Comparison of ENCODE assay signal across 8 cellular contexts in the genomic region with DNA sequence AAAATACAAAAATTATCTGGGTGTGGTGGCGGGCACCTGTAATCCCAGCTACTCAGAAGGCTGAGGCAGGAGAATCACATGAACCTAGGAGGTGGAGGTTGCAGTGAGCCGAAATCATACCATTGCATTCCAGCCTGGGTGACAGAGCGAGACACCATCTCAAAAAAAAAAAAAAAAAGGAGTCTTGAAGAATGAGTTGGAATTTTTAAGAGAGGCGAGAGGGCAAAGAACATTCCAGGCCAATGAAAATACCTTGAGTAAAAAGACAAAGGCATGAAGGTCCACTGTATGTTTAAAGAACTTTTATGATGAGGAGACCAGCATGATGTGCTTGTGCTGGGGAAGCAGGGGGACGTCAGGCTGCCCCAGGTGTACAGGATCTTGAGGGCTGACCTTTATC. TPM values are rescaled to one million over a fixed set of nuclear protein-coding genes. Genes with fewer than 3 reads are reported as not detected.
A peak's percentile ranks its signal among the peaks of the same experiment; 100 is the strongest.
DNase-seq lines count a peak whose midpoint lies in the region; ATAC-seq and TF ChIP-seq lines count a peak whose summit lies in the region.
"Not testable (repeated sequence)": the region's sequence is repeated elsewhere in the genome, so short reads cannot be mapped to it uniquely, and the experiment has no call there.

No MANE protein-coding gene starts in this region.

- peak overlapping the region in 1 of 2 experiments; percentile 61; a peak in 1 of 4 replicates for H4K8ac ChIP-seq in IMR-90 (ENCODE audit: low read depth in 2 of 2, low read length in 2 of 2)
- H4K8ac ChIP-seq in mesenchymal stem cell (ENCODE audit: low read length) = not testable (repeated sequence)

- H3K79me2 ChIP-seq in GM23248 (ENCODE audit: insufficient read depth) = peaks cover 45% of the 10 kb centered on the region

- H3K36me3 Mint-ChIP-seq in CD14-positive monocyte (peaks cover 80 to 86% of the 10 kb centered on the region in 2 donors), chondrocyte (ENCODE audit: low read depth) (peaks cover 18% of the 10 kb centered on the region), osteocyte (ENCODE audit: unreplicated experiment) (peaks cover 33% of the 10 kb centered on the region)

- H3K4me1 ChIP-seq in GM23248 (ENCODE audit: insufficient read depth) (peaks cover 58% of the 10 kb centered on the region), IMR-90 (ENCODE audit: control insufficient read depth, insufficient read depth, low read length) (peaks cover 16% of the 10 kb centered on the region), adipocyte (ENCODE audit: control insufficient read depth, insufficient read depth, low read length) (peaks cover 41% of the 10 kb centered on the region), mesenchymal stem cell (ENCODE audit: control insufficient read depth, insufficient read depth, low read depth, low read length) (peaks cover 25% of the 10 kb centered on the region), skeletal muscle satellite cell (ENCODE audit: control insufficient read depth, insufficient read depth, low read length) (peaks cover 15% of the 10 kb centered on the region)

- BruUV-seq in IMR-90 (replicated peaks; lab: Mats Ljungman, UMichigan) = not testable (repeated sequence)

- peak overlapping the region; percentile 63 for H3K27ac ChIP-seq in GM23248
- not testable (repeated sequence) for H3K27ac ChIP-seq in IMR-90 (ENCODE audit: insufficient read depth, low read length); mesenchymal stem cell (ENCODE audit: low read length, poor library complexity, severe bottlenecking)

- H3K4me2 ChIP-seq in GM23248 (ENCODE audit: unreplicated experiment) (peak overlapping the region; percentile 72), skeletal muscle satellite cell (ENCODE audit: low read length) (peak overlapping the region; percentile 12)
- not testable (repeated sequence) for H3K4me2 ChIP-seq in IMR-90 (ENCODE audit: low read depth, low read length); mesenchymal stem cell (ENCODE audit: low read length, poor library complexity, severe bottlenecking)

- peak overlapping the region; percentile 60 for H3K4ac ChIP-seq in IMR-90 (ENCODE audit: low read depth, low read length)
- H3K4ac ChIP-seq in mesenchymal stem cell (ENCODE audit: low read depth in 1 of 2, low read length in 2 of 2) = not testable (repeated sequence)

- peak overlapping the region; percentile 54; the same call in 1 of the 2 replicates for H4K91ac ChIP-seq in IMR-90 (ENCODE audit: insufficient read depth, low read depth, low read length)
- H4K91ac ChIP-seq in mesenchymal stem cell (ENCODE audit: low read length) = not testable (repeated sequence)

- CTCF ChIA-PET in IMR-90 (lab: Yijun Ruan, JAX) = not testable (repeated sequence)

- peaks cover 13% of the 10 kb centered on the region; the same call in 1 of the 2 replicates for H3K36me3 ChIP-seq in GM23248 (ENCODE audit: low read depth)
- peaks cover 46% of the 10 kb centered on the region for H3K36me3 ChIP-seq in IMR-90 (ENCODE audit: control insufficient read depth, insufficient read depth, low read length)
- peaks cover 65% of the 10 kb centered on the region for H3K36me3 ChIP-seq in adipocyte (ENCODE audit: control insufficient read depth, insufficient read depth, low read length, severe bottlenecking)
- H3K36me3 ChIP-seq in mesenchymal stem cell (ENCODE audit: control insufficient read depth in 1 of 2, insufficient read depth in 2 of 2, low read depth in 1 of 2, low read length in 2 of 2) = peaks cover 19 to 72% of the 10 kb centered on the region in 2 experiments
- H3K36me3 ChIP-seq in skeletal muscle satellite cell (ENCODE audit: insufficient read depth, low read length) = peaks cover 56% of the 10 kb centered on the region

- 45 to 60% methylated on average over 4 to 5 of the region's 5 CpGs for WGBS in GM23248 (ENCODE audit: low coverage in 1 of 2, low lambda C conversion rate in 2 of 2, missing lambda C conversion rate in 2 of 2), 2 experiments
- 40% methylated on average over 1 of the region's 5 CpGs; no CpG with 5 or more reads in 1 of the 2 experiments for WGBS in IMR-90 (ENCODE audit: extremely low coverage in 2 of 2, insufficient read length in 1 of 2), 2 experiments
- WGBS in mesenchymal stem cell = 91% methylated on average over 5 of the region's 5 CpGs

- H2AK9ac ChIP-seq in IMR-90 (replicated peaks; ENCODE audit: low read depth, low read length, poor library complexity) = peak overlapping the region; percentile 48

- H3K9me1 ChIP-seq in IMR-90 (ENCODE audit: insufficient read depth, low read length) = peaks cover 12% of the 10 kb centered on the region

- H3K79me1 ChIP-seq in IMR-90 (ENCODE audit: low read depth in 1 of 2, low read length in 2 of 2) (peaks cover 13 to 59% of the 10 kb centered on the region in 2 experiments; a peak in 3 of 4 replicates), mesenchymal stem cell (replicated peaks; ENCODE audit: low read length, poor library complexity, severe bottlenecking) (peaks cover 20% of the 10 kb centered on the region)

- H3K27me3 Mint-ChIP-seq in CD14-positive monocyte (ENCODE audit: low read depth in 3 of 3); chondrocyte (ENCODE audit: low read depth); osteocyte (ENCODE audit: unreplicated experiment): not testable (repeated sequence)

- H3K27ac Mint-ChIP-seq in CD14-positive monocyte (peak overlapping the region; percentile 55 to 88 (median 78)), chondrocyte (ENCODE audit: unreplicated experiment) (peak overlapping the region; percentile 22), osteocyte (ENCODE audit: unreplicated experiment) (peak overlapping the region; percentile 14)

- H3K14ac ChIP-seq in IMR-90 (replicated peaks; ENCODE audit: low read depth, low read length) = peak overlapping the region; percentile 19; the same call in 1 of the 2 replicates
- H3K14ac ChIP-seq in mesenchymal stem cell (ENCODE audit: low read length in 2 of 2) = not testable (repeated sequence)

- in situ Hi-C loops in GM23248 (cut with MboI) = not testable (repeated sequence)
- in situ Hi-C loops in IMR-90 (cut with MboI; ENCODE audit: low sequenced_read_pairs) = loop anchor here (5.0 kb wide), 1 partner anchor 87 kb away; no protein-coding TSS in a partner anchor

- POLR2A ChIA-PET in IMR-90 (lab: Charles Lee; ENCODE audit: unreplicated experiment) = not testable (repeated sequence)

- H3K4me3 Mint-ChIP-seq in CD14-positive monocyte; chondrocyte (ENCODE audit: unreplicated experiment); osteocyte (ENCODE audit: unreplicated experiment): not testable (repeated sequence)

- ATAC-seq in IMR-90 (ENCODE audit: low read depth) = not testable (repeated sequence)

- TF ChIP-seq POLR2A in IMR-90 (IDR thresholded peaks at IDR 0.05; ENCODE audit: low read depth, low read length) = not testable (repeated sequence)

- H3K18ac ChIP-seq in IMR-90 (ENCODE audit: low read depth, low read length); mesenchymal stem cell (ENCODE audit: low read depth in 1 of 2, low read length in 2 of 2): not testable (repeated sequence)

- not testable (repeated sequence) for H3K9me3 Mint-ChIP-seq in CD14-positive monocyte; chondrocyte (ENCODE audit: low read depth); osteocyte (ENCODE audit: unreplicated experiment)

- H2AK5ac ChIP-seq in IMR-90 (ENCODE audit: low read depth, low read length) (peak overlapping the region; percentile 80; the same call in 1 of the 2 replicates), mesenchymal stem cell (ENCODE audit: low read length, severe bottlenecking) (peak overlapping the region; percentile 5)

- not testable (repeated sequence) for H2BK12ac ChIP-seq in mesenchymal stem cell (ENCODE audit: low read length in 2 of 2)

- H3K27me3 ChIP-seq in GM23248 (replicated peaks; ENCODE audit: insufficient read depth); IMR-90 (ENCODE audit: control insufficient read depth, insufficient read depth, low read length); adipocyte (replicated peaks; ENCODE audit: control insufficient read depth, insufficient read depth, low read length); mesenchymal stem cell (ENCODE audit: control insufficient read depth in 1 of 2, insufficient read depth in 1 of 2, low read length in 2 of 2); skeletal muscle satellite cell (ENCODE audit: control insufficient read depth, insufficient read depth, low read length): not testable (repeated sequence)

- H3K23ac ChIP-seq in IMR-90 (ENCODE audit: low read depth, low read length); mesenchymal stem cell (ENCODE audit: low read length in 2 of 2): not testable (repeated sequence)

- H4K5ac ChIP-seq in IMR-90 (ENCODE audit: low read depth, low read length) = not testable (repeated sequence)

- H4K20me1 ChIP-seq in GM23248 (ENCODE audit: insufficient read depth); IMR-90 (ENCODE audit: insufficient read depth, low read length): not testable (repeated sequence)

- peak overlapping the region; percentile 41 for H3K4me3 ChIP-seq in GM23248
- H3K4me3 ChIP-seq in IMR-90 (ENCODE audit: insufficient read depth, low read depth, low read length); adipocyte (ENCODE audit: low read length); mesenchymal stem cell (ENCODE audit: insufficient read depth in 1 of 2, low read depth in 1 of 2, low read length in 2 of 2); skeletal muscle satellite cell (ENCODE audit: low read length): not testable (repeated sequence)

- TF ChIP-seq RAD21 in IMR-90 (IDR thresholded peaks at IDR 0.05; ENCODE audit: low read length) = not testable (repeated sequence)

- peak overlapping the region; percentile 15; the same call in 1 of the 2 replicates for H3K9ac ChIP-seq in GM23248
- H3K9ac ChIP-seq in IMR-90 (ENCODE audit: low read depth, low read length); adipocyte (ENCODE audit: low read length); skeletal muscle satellite cell (ENCODE audit: low read depth, low read length): not testable (repeated sequence)
- H3K9ac ChIP-seq in mesenchymal stem cell (ENCODE audit: low read length) = peak overlapping the region; percentile 16

- dilution Hi-C loops in IMR-90 (cut with HindIII; ENCODE audit: low sequenced_read_pairs, unreplicated experiment) = not testable (repeated sequence)

- H2BK15ac ChIP-seq in IMR-90 (ENCODE audit: low read depth, low read length) = 0 out of 3 replicates have a peak overlapping the region, but pooled peaks have one; percentile 12
- H2BK15ac ChIP-seq in mesenchymal stem cell (ENCODE audit: low read depth, poor library complexity, severe bottlenecking) = not testable (repeated sequence)

- TF ChIP-seq CTCF in CD14-positive monocyte (IDR thresholded peaks at IDR 0.05); IMR-90 (conservative IDR thresholded peaks at IDR 0.05; ENCODE audit: low read depth, low read length); chondrocyte (IDR thresholded peaks at IDR 0.05); osteocyte (IDR thresholded peaks at IDR 0.05): not testable (repeated sequence)

- H3K4me1 Mint-ChIP-seq in CD14-positive monocyte (peaks cover 58% of the 10 kb centered on the region), chondrocyte (ENCODE audit: low read depth) (peaks cover 27% of the 10 kb centered on the region), osteocyte (ENCODE audit: unreplicated experiment) (peaks cover 17% of the 10 kb centered on the region)

- not testable (repeated sequence) for DNase-seq in CD14-positive monocyte (ENCODE audit: low spot score); IMR-90; chondrocyte (ENCODE audit: low spot score); mesenchymal stem cell; osteocyte (ENCODE audit: extremely low spot score, unreplicated experiment)
- peak; percentile 71 for DNase-seq in GM23248
- peak; percentile 8 for DNase-seq in adipocyte (ENCODE audit: low read depth)

- not testable (repeated sequence) for H2AFZ ChIP-seq in GM23248; IMR-90 (replicated peaks; ENCODE audit: low read length, poor library complexity); mesenchymal stem cell (ENCODE audit: low read depth, low read length)

- H3K9me2 ChIP-seq in GM23248 (ENCODE audit: insufficient read depth) = not testable (repeated sequence)

- H2BK20ac ChIP-seq in IMR-90 (ENCODE audit: low read depth, low read length) = peak overlapping the region; percentile 9; the same call in 1 of the 2 replicates

- intact Hi-C loops in CD14-positive monocyte (cut with micrococcal nuclease); IMR-90 (cut with micrococcal nuclease): not testable (repeated sequence)

- peak overlapping the region; percentile 37 for H2BK5ac ChIP-seq in IMR-90 (ENCODE audit: low read depth, low read length, poor library complexity, severe bottlenecking)
- not testable (repeated sequence) for H2BK5ac ChIP-seq in mesenchymal stem cell (ENCODE audit: low read depth, low read length, poor library complexity, severe bottlenecking)

- H2BK120ac ChIP-seq in IMR-90 (ENCODE audit: low read depth, low read length) = peak overlapping the region; percentile 54
- not testable (repeated sequence) for H2BK120ac ChIP-seq in mesenchymal stem cell (ENCODE audit: low read depth, low read length)

- H3F3A ChIP-seq in GM23248 (ENCODE audit: insufficient read depth) = peaks cover 46% of the 10 kb centered on the region

- H3K56ac ChIP-seq in IMR-90 (ENCODE audit: extremely low read depth, insufficient read depth, low read length) = not testable (repeated sequence)

- H3K9me3 ChIP-seq in GM23248 (ENCODE audit: low read depth); IMR-90 (ENCODE audit: control insufficient read depth, insufficient read depth, low read length); adipocyte (ENCODE audit: control insufficient read depth, low read length); mesenchymal stem cell (ENCODE audit: control insufficient read depth, low read length); skeletal muscle satellite cell (replicated peaks; ENCODE audit: low read length): not testable (repeated sequence)

RNA-seq across cellular contexts. Expression of a gene that starts 27.4 kb away (rescaled TPM):
- polyA plus RNA-seq in CD14-positive monocyte (1 to 10 TPM in 1 of 2 donors, under 1 TPM in 1; 0.63 to 1.6 TPM), GM23248 (2016; fragmentation: Nextera tagmentation; extraction: Ambion mirVana) (not detected in 2 replicates), IMR-90 (2012; rRNA removed) (5.3 and 5.9 TPM in 2 replicates)
- total RNA-seq in GM23248 (2014; rRNA removed; shearing (Covaris generic)) = 2.2 and 5.9 TPM in 2 replicates
- total RNA-seq in IMR-90 (2012; rRNA removed) (2.5 and 2.7 TPM in 2 replicates), chondrocyte (11.1 to 15.7 TPM (median 13.7 TPM) in 3 replicates), osteocyte (22.5 and 25.5 TPM in 2 replicates)
- polyA plus RNA-seq in IMR-90 (2012; cell fraction: cytosol; rRNA removed) = 6.4 and 9.7 TPM in 2 replicates
- polyA plus RNA-seq in IMR-90 (2012; cell fraction: nucleus; rRNA removed; ENCODE audit: low replicate concordance) = 20.2 and 22.8 TPM in 2 replicates
- polyA plus RNA-seq in mesenchymal stem cell (2013, experiment 1 of 2) = 17.3 TPM
- 17.8 TPM for polyA plus RNA-seq in mesenchymal stem cell (2013, experiment 2 of 2)
- 3.5 and 7.9 TPM in 2 replicates for total RNA-seq in skeletal muscle satellite cell (2012; rRNA removed)

RNA-seq across cellular contexts. Expression of a gene that starts 27.8 kb away (rescaled TPM):
- polyA plus RNA-seq in CD14-positive monocyte = 1 to 10 TPM; 1.8 to 3.9 TPM
- 16.4 and 17.0 TPM in 2 replicates for total RNA-seq in GM23248 (2014; rRNA removed; shearing (Covaris generic))
- polyA plus RNA-seq in GM23248 (2016; fragmentation: Nextera tagmentation; extraction: Ambion mirVana) = 2.8 and 3.1 TPM in 2 replicates
- total RNA-seq in IMR-90 (2012; rRNA removed) = 5.7 and 5.8 TPM in 2 replicates
- polyA plus RNA-seq in IMR-90 (2012; rRNA removed) = 12.1 and 13.6 TPM in 2 replicates
- polyA plus RNA-seq in IMR-90 (2012; cell fraction: cytosol; rRNA removed) = 9.7 and 10.3 TPM in 2 replicates
- 10.9 and 17.0 TPM in 2 replicates for polyA plus RNA-seq in IMR-90 (2012; cell fraction: nucleus; rRNA removed; ENCODE audit: low replicate concordance)
- 9.9 to 10.6 TPM (median 10.0 TPM) in 3 replicates for total RNA-seq in chondrocyte
- 13.6 TPM for polyA plus RNA-seq in mesenchymal stem cell (2013, experiment 1 of 2)
- polyA plus RNA-seq in mesenchymal stem cell (2013, experiment 2 of 2) = 13.2 TPM
- total RNA-seq in osteocyte = 15.2 and 15.8 TPM in 2 replicates
- total RNA-seq in skeletal muscle satellite cell (2012; rRNA removed) = 8.3 and 8.4 TPM in 2 replicates

Comparison
In these comparisons a context has a peak if more than half of its experiments do, and no peak if none do; other contexts are left out.
1. H3K27ac Mint-ChIP-seq: peak in every context shown above with its lines; median percentile 78 in CD14-positive monocyte; 22 in chondrocyte; 14 in osteocyte.